Comparison of ENCODE assay signal across 8 cellular contexts in the genomic region with DNA sequence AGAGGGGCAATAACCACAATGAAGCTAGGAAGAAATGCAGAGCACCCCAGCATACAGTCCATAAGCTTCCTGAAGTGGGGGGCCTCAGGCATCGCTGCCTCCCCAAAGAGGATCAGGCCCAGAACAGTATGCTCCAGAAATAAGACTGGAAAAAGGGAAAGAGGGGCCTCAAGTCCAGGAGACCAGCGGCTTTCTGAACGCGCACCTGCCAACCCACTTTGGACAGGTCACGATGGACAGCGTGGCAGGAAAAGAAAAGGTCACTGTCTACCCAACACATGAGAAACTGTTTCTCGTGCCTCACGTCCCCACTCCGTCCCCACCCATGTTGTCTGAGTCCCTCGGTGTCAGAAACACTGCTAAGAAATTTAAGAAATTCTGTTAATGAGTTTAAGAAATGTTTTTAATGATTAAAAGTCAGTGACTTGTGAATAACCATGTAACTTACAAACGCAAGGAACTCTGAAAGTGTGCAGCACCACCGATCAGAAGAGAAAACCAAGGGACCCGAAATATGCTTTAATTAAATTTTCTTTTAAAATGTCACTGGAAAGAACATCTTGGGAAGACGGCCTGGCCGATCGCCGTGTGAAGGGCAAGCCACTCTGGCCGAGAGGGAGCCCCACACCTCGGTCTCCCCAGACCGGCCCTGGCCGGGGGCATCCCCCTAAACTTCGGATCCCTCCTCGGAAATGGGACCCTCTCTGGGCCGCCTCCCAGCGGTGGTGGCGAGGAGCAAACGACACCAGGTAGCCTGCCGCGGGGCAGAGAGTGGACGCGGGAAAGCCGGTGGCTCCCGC. TPM values are rescaled to one million over a fixed set of nuclear protein-coding genes. Genes with fewer than 3 reads are reported as not detected.
DNase-seq lines count a peak whose midpoint lies in the region; ATAC-seq and TF ChIP-seq lines count a peak whose summit lies in the region.

No MANE protein-coding gene starts in this region.

- peaks cover 6% of the 10 kb centered on the region for H3K4me1 Mint-ChIP-seq in T-helper 17 cell
- peaks cover 11% of the 10 kb centered on the region for H3K4me1 Mint-ChIP-seq in progenitor cell of endocrine pancreas (ENCODE audit: low read depth)

- no peaks in the 10 kb centered on the region for H3K4me1 ChIP-seq in foreskin keratinocyte

- H3K36me3 Mint-ChIP-seq in T-helper 17 cell (ENCODE audit: low read depth): no peaks in the 10 kb centered on the region
- no peaks in the 10 kb centered on the region for H3K36me3 Mint-ChIP-seq in progenitor cell of endocrine pancreas (ENCODE audit: insufficient read depth)

- peaks cover 46% of the 10 kb centered on the region for H3K27me3 ChIP-seq in foreskin keratinocyte

- ATAC-seq in GM21786 (IDR thresholded peaks at IDR 0.05; ENCODE audit: unreplicated experiment) (peak; percentile 21), T-helper 17 cell (peak; percentile 51), foreskin keratinocyte (peak; percentile 22), HG03520 (IDR thresholded peaks at IDR 0.05; ENCODE audit: unreplicated experiment) (no peak), GM19351 (IDR thresholded peaks at IDR 0.05; ENCODE audit: unreplicated experiment) (no peak)

- H3K27me3 Mint-ChIP-seq in T-helper 17 cell (peaks cover 37% of the 10 kb centered on the region), progenitor cell of endocrine pancreas (peaks cover 2% of the 10 kb centered on the region)

- DNase-seq in T-helper 17 cell (no peak), foreskin keratinocyte (no peak), progenitor cell of endocrine pancreas (ENCODE audit: low spot score, unreplicated experiment) (peak; percentile 33), Kasumi-1 (lab: John Stamatoyannopoulos, UW) (no peak), NCI-H2029 treated with DMSO at 0.1 percent for 48 hours (lab: John Stamatoyannopoulos, UW) (no peak)

- H3K9me3 Mint-ChIP-seq in progenitor cell of endocrine pancreas (ENCODE audit: low read depth): no peaks in the 10 kb centered on the region

- no peaks in the 10 kb centered on the region for H3K9me3 ChIP-seq in T-helper 17 cell (ENCODE audit: control insufficient read depth, low read length, poor library complexity, severe bottlenecking)

- TF ChIP-seq CTCF in foreskin keratinocyte (conservative IDR thresholded peaks at IDR 0.05) (peak; percentile 21), progenitor cell of endocrine pancreas (IDR thresholded peaks at IDR 0.05; ENCODE audit: unreplicated experiment) (peak; percentile 32)

- H3K27ac ChIP-seq in foreskin keratinocyte: no peak overlapping the region

- H3K4me3 Mint-ChIP-seq in T-helper 17 cell: peak overlapping the region; percentile 77
- peak overlapping the region; percentile 79 for H3K4me3 Mint-ChIP-seq in progenitor cell of endocrine pancreas (ENCODE audit: low read depth)

- H3K27ac Mint-ChIP-seq in T-helper 17 cell (no peak overlapping the region), progenitor cell of endocrine pancreas (peak overlapping the region; percentile 78)

RNA-seq across cellular contexts. Expression of a gene that starts 1.7 kb away (rescaled TPM):
- total RNA-seq in T-helper 17 cell (1 to 10 TPM; 1.1 to 1.2 TPM), foreskin keratinocyte (0.63 and 0.71 TPM in 2 replicates), progenitor cell of endocrine pancreas (17.1 and 17.5 TPM in 2 replicates)
- 0.31 and 0.49 TPM in 2 replicates for polyA plus RNA-seq in foreskin keratinocyte

Comparison
In these comparisons a context has a peak if more than half of its experiments do, and no peak if none do; other contexts are left out.
1. ATAC-seq: peak in GM21786 (single experiment), T-helper 17 cell (single experiment) and foreskin keratinocyte (single experiment); none in HG03520 (single experiment) and GM19351 (single experiment).